Comparison of ENCODE assay signal across 8 cellular contexts in genomic region chr3:17258823-17259436, GRCh38.
DNase-seq lines count a peak whose midpoint lies in the region; ATAC-seq, FAIRE-seq and TF ChIP-seq lines count a peak whose summit lies in the region.

No MANE protein-coding gene starts in this region.

- H3K4me3 ChIP-seq in heart right ventricle (no peak overlapping the region), Loucy (ENCODE audit: low read length, poor library complexity, severe bottlenecking) (no peak overlapping the region), astrocyte of the cerebellum (ENCODE audit: low read depth, low read length) (no peak overlapping the region), keratinocyte (ENCODE audit: control insufficient read depth in 2 of 3, extremely low read depth in 1 of 3, insufficient read depth in 2 of 3, low read depth in 1 of 3, low read length in 3 of 3) (no peak overlapping the region), uterus (no peak overlapping the region)

- no peaks in the 10 kb centered on the region for H3K9me1 ChIP-seq in keratinocyte (ENCODE audit: control insufficient read depth, extremely low read depth, insufficient read depth, low read length)

- no peak overlapping the region for H3K4me2 ChIP-seq in Loucy (ENCODE audit: low read depth, low read length, poor library complexity, severe bottlenecking)
- H3K4me2 ChIP-seq in keratinocyte (ENCODE audit: control insufficient read depth, extremely low read depth, insufficient read depth, low read depth, low read length): no peak overlapping the region

- H2AFZ ChIP-seq in Loucy (ENCODE audit: low read length) (no peak overlapping the region), keratinocyte (ENCODE audit: control insufficient read depth, low read length) (no peak overlapping the region)

- dilution Hi-C loops in keratinocyte (cut with MboI; ENCODE audit: extremely low pct_ligation_motif_present, low sequenced_read_pairs): no loop called here

- H3K79me2 ChIP-seq in Loucy (ENCODE audit: insufficient read depth, low read length): no peaks in the 10 kb centered on the region
- no peaks in the 10 kb centered on the region for H3K79me2 ChIP-seq in keratinocyte (ENCODE audit: control insufficient read depth, insufficient read depth, low read length)

- in situ Hi-C loops in astrocyte of the cerebellum (cut with HindIII; ENCODE audit: low sequenced_read_pairs): loop anchor here (5.0 kb wide), 1 partner anchor 148 kb away; no protein-coding TSS in a partner anchor

- peaks cover 0 to 5% (median 0%) of the 10 kb centered on the region in 9 donors for H3K4me1 ChIP-seq in heart right ventricle
- H3K4me1 ChIP-seq in Loucy (ENCODE audit: insufficient read depth, low read length, poor library complexity, severe bottlenecking): no peaks in the 10 kb centered on the region
- H3K4me1 ChIP-seq in keratinocyte (ENCODE audit: control insufficient read depth, extremely low read depth, insufficient read depth, low read length): no peaks in the 10 kb centered on the region
- no peaks in the 10 kb centered on the region for H3K4me1 ChIP-seq in uterus

- DNase-seq in heart right ventricle (peak in 1 of 2 donors; percentile 5), left cardiac atrium (no peak), astrocyte of the cerebellum (ENCODE audit: low read depth) (peak; percentile 18), keratinocyte (ENCODE audit: low read depth, low spot score) (no peak), uterus (no peak)

- intact Hi-C loops in heart right ventricle (cut with DNase I) (loop anchor here in 8 of 10 donors (1.0 to 5.0 kb wide), 5 partner anchors 153 to 583 kb away; no protein-coding TSS in a partner anchor), left cardiac atrium (cut with DNase I) (loop anchor here in 1 of 2 donors (2.0 kb wide), 1 partner anchor 154 kb away; no protein-coding TSS in a partner anchor), uterus (cut with DNase I; ENCODE audit: low total_unique reads) (no loop called here)

- H3K27ac ChIP-seq in heart right ventricle: no peak overlapping the region
- H3K27ac ChIP-seq in keratinocyte (ENCODE audit: control insufficient read depth, insufficient read depth, low read length): no peak overlapping the region
- H3K27ac ChIP-seq in uterus: no peak overlapping the region

- ATAC-seq in heart right ventricle: no peak
- no peak for ATAC-seq in left cardiac atrium
- ATAC-seq in GM21529 (IDR thresholded peaks at IDR 0.05; ENCODE audit: unreplicated experiment): no peak
- no peak for ATAC-seq in GM18502 (IDR thresholded peaks at IDR 0.05; ENCODE audit: poor library complexity, unreplicated experiment)

- H3K9me2 ChIP-seq in Loucy (replicated peaks; ENCODE audit: low read depth, low read length): no peaks in the 10 kb centered on the region

- no peak overlapping the region for H3K9ac ChIP-seq in Loucy (ENCODE audit: low read depth, low read length, poor library complexity, severe bottlenecking)
- no peak overlapping the region for H3K9ac ChIP-seq in keratinocyte (ENCODE audit: control insufficient read depth, extremely low read depth, insufficient read depth, low read length)

- H4K20me1 ChIP-seq in Loucy (ENCODE audit: insufficient read depth, low read length, poor library complexity, severe bottlenecking) (no peaks in the 10 kb centered on the region), keratinocyte (ENCODE audit: control insufficient read depth, extremely low read depth, insufficient read depth, low read length) (no peaks in the 10 kb centered on the region)

- no peak for TF ChIP-seq POLR2A in uterus (IDR thresholded peaks at IDR 0.05)

- H3F3A ChIP-seq in Loucy (ENCODE audit: low read depth): no peaks in the 10 kb centered on the region

- FAIRE-seq in keratinocyte (lab: Jason Lieb, UNC): no peak

- no peaks in the 10 kb centered on the region for H3K9me3 ChIP-seq in heart right ventricle
- H3K9me3 ChIP-seq in Loucy (ENCODE audit: insufficient read depth, low read depth, low read length): no peaks in the 10 kb centered on the region
- no peaks in the 10 kb centered on the region for H3K9me3 ChIP-seq in keratinocyte (ENCODE audit: control insufficient read depth, low read depth, low read length)
- H3K9me3 ChIP-seq in uterus: no peaks in the 10 kb centered on the region

- H3K27me3 ChIP-seq in heart right ventricle: no peaks in the 10 kb centered on the region
- no peaks in the 10 kb centered on the region for H3K27me3 ChIP-seq in Loucy (ENCODE audit: insufficient read depth, low read length, poor library complexity, severe bottlenecking)
- no peaks in the 10 kb centered on the region for H3K27me3 ChIP-seq in keratinocyte (ENCODE audit: control insufficient read depth, extremely low read depth, insufficient read depth, low read length)
- H3K27me3 ChIP-seq in uterus: no peaks in the 10 kb centered on the region

- H3K36me3 ChIP-seq in heart right ventricle: no peaks in the 10 kb centered on the region
- H3K36me3 ChIP-seq in Loucy (ENCODE audit: insufficient read depth, low read length): no peaks in the 10 kb centered on the region
- H3K36me3 ChIP-seq in keratinocyte (ENCODE audit: control insufficient read depth in 2 of 2, extremely low read depth in 1 of 2, insufficient read depth in 2 of 2, low read length in 2 of 2): no peaks in the 10 kb centered on the region
- no peaks in the 10 kb centered on the region for H3K36me3 ChIP-seq in uterus

- TF ChIP-seq CTCF in heart right ventricle (IDR thresholded peaks at IDR 0.05) (peak; percentile 38 to 88 (median 78)), Loucy (conservative IDR thresholded peaks at IDR 0.05; ENCODE audit: low read length) (peak; percentile 76), astrocyte of the cerebellum (IDR thresholded peaks at IDR 0.05; ENCODE audit: low read depth, low read length, missing control alignments) (peak; percentile 59), keratinocyte (optimal IDR thresholded peaks at IDR 0.05 in 1 of 3, IDR thresholded peaks at IDR 0.05 in 1 of 3, conservative IDR thresholded peaks at IDR 0.05 in 1 of 3; ENCODE audit: extremely low read depth in 1 of 3, insufficient read depth in 2 of 3, low read length in 3 of 3) (peak in 2 of 3 experiments; percentile 45 to 54), uterus (IDR thresholded peaks at IDR 0.05) (peak; percentile 60 to 66 (median 64))

- 38 to 48% methylated on average over 3 of the region's 3 CpGs for WGBS in heart right ventricle, 2 donors
